19 cellular contexts compared by ENCODE assay signal in the genomic region with DNA sequence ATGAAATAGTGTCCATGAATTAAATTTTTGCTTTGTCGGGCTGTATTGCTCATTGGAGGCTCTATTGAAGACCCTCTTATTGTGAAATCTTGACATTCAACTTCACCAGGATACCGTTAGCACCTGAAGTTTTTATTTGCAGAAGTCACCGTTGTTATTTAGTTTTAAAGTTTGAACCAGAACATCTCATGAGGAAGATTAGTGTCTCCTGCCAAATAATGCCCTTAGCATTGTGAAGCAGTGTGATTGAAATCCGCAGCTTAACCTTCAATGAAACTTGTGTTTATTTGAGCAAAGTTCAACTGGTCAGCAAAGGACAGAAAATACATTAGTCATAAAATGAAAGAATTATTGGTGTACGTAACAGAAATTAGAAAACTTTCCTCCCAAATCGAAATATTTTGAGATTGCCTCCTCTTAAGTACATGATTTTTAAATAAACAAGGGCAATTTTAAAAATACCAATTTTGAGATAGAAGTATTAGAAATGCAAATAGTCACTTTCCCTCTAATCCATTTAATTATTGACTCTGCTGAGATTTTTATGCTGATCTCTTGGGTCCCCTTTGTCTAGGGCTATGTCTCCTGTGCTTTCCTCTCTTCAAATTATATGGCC.
"Had no signal": no experiment of that assay in that cellular context is flagged by ENCODE, and none has a peak within 500 bp of the region (broad histone marks: within the 10 kb centered on the region; RNA-seq: fewer than 3 reads in every experiment).

No MANE protein-coding gene starts in this region.

- H3K27ac ChIP-seq: coronary artery, foreskin keratinocyte, VCaP had no signal

- H3K27ac Mint-ChIP-seq: activated CD4-positive, alpha-beta memory T cell treated with anti-CD3 and anti-CD28 coated beads, Interleukin-2, amount 10 ng/mL, durations not matched to agents 7 days and 5 days; activated CD4-positive, alpha-beta T cell treated with anti-CD3 and anti-CD28 coated beads, Interleukin-2, amount 10 ng/mL, durations not matched to agents 24 days and 14 days; activated naive CD4-positive, alpha-beta T cell treated with anti-CD3 and anti-CD28 coated beads, Interleukin-2, amount 10 ng/mL, durations not matched to agents 7 days and 5 days; activated naive CD8-positive, alpha-beta T cell treated with anti-CD3 and anti-CD28 coated beads, Interleukin-2, amount 50 U/mL, for 24 hours; immature natural killer cell; stimulated activated naive CD8-positive, alpha-beta T cell treated with anti-CD3 and anti-CD28 coated beads, Interleukin-15, Interleukin-2, amounts not matched to agents 100 ng/mL and 50 ng/mL, for 24 hours had no signal

- H3K9me3 Mint-ChIP-seq: activated naive CD4-positive, alpha-beta T cell treated with anti-CD3 and anti-CD28 coated beads, Interleukin-2, amount 10 ng/mL, durations not matched to agents 7 days and 5 days; immature natural killer cell had no signal

- H3K4me1 Mint-ChIP-seq: activated naive CD4-positive, alpha-beta T cell treated with anti-CD3 and anti-CD28 coated beads, Interleukin-2, amount 10 ng/mL, durations not matched to agents 7 days and 5 days had no signal

- H3K36me3 ChIP-seq: thyroid gland had no signal

- H3K4me3 Mint-ChIP-seq: activated CD4-positive, alpha-beta memory T cell treated with anti-CD3 and anti-CD28 coated beads, Interleukin-2, amount 10 ng/mL, durations not matched to agents 7 days and 5 days; activated CD4-positive, alpha-beta T cell treated with anti-CD3 and anti-CD28 coated beads, Interleukin-2, amount 10 ng/mL, durations not matched to agents 24 days and 14 days; activated naive CD4-positive, alpha-beta T cell treated with anti-CD3 and anti-CD28 coated beads, Interleukin-2, amount 10 ng/mL, durations not matched to agents 7 days and 5 days; activated naive CD8-positive, alpha-beta T cell treated with anti-CD3 and anti-CD28 coated beads, Interleukin-2, amount 50 U/mL, for 24 hours; immature natural killer cell; stimulated activated naive CD8-positive, alpha-beta T cell treated with anti-CD3 and anti-CD28 coated beads, Interleukin-15, Interleukin-2, amounts not matched to agents 100 ng/mL and 50 ng/mL, for 24 hours had no signal

- DNase-seq: activated CD4-positive, alpha-beta memory T cell treated with anti-CD3 and anti-CD28 coated beads, Interleukin-2, amount 10 ng/mL, durations not matched to agents 7 days and 5 days; activated CD4-positive, alpha-beta T cell treated with anti-CD3 and anti-CD28 coated beads, Interleukin-2, amount 10 ng/mL, durations not matched to agents 24 days and 14 days; activated effector memory CD4-positive, alpha-beta T cell treated with anti-CD3 and anti-CD28 coated beads, Interleukin-2, amount 50 U/mL, for 16 hours; activated naive CD4-positive, alpha-beta T cell treated with anti-CD3 and anti-CD28 coated beads, Interleukin-2, amount 10 ng/mL, durations not matched to agents 7 days and 5 days; activated naive CD8-positive, alpha-beta T cell treated with anti-CD3 and anti-CD28 coated beads, Interleukin-2, amount 50 U/mL, for 24 hours; activated T-cell treated with anti-CD3 and anti-CD28 coated beads for 4 hours; cerebellar nuclear complex; foreskin keratinocyte; immature natural killer cell; mesenchymal stem cell; mucosa of descending colon; nucleus accumbens; retina; substantia nigra; thyroid gland had no signal

- ATAC-seq: activated CD4-positive, CD25-positive, alpha-beta regulatory T cell treated with anti-CD3 and anti-CD28 coated beads, Interleukin-2, amount 50 U/mL, for 24 hours; activated naive CD8-positive, alpha-beta T cell treated with anti-CD3 and anti-CD28 coated beads, Interleukin-2, amount 50 U/mL, for 24 hours; foreskin keratinocyte; mucosa of descending colon had no signal

- H3K9me3 ChIP-seq: mucosa of descending colon, thyroid gland had no signal

- H3K4me3 ChIP-seq: coronary artery, mucosa of descending colon, thyroid gland had no signal

- H3K27me3 Mint-ChIP-seq: activated CD4-positive, alpha-beta memory T cell treated with anti-CD3 and anti-CD28 coated beads, Interleukin-2, amount 10 ng/mL, durations not matched to agents 7 days and 5 days; activated CD4-positive, alpha-beta T cell treated with anti-CD3 and anti-CD28 coated beads, Interleukin-2, amount 10 ng/mL, durations not matched to agents 24 days and 14 days; activated naive CD4-positive, alpha-beta T cell treated with anti-CD3 and anti-CD28 coated beads, Interleukin-2, amount 10 ng/mL, durations not matched to agents 7 days and 5 days; activated naive CD8-positive, alpha-beta T cell treated with anti-CD3 and anti-CD28 coated beads, Interleukin-2, amount 50 U/mL, for 24 hours; stimulated activated naive CD8-positive, alpha-beta T cell treated with anti-CD3 and anti-CD28 coated beads, Interleukin-15, Interleukin-2, amounts not matched to agents 100 ng/mL and 50 ng/mL, for 24 hours had no signal

- H3K27me3 ChIP-seq: foreskin keratinocyte, thyroid gland had no signal
